Comparison of ENCODE assay signal across 13 cellular contexts in genomic region chr17:27888945-27889344, GRCh38. TPM values are rescaled to one million over a fixed set of nuclear protein-coding genes. Genes with fewer than 3 reads are reported as not detected.
DNase-seq lines count a peak whose midpoint lies in the region; ATAC-seq, FAIRE-seq and TF ChIP-seq lines count a peak whose summit lies in the region.
"Had no signal": no experiment of that assay in that cellular context is flagged by ENCODE, and none has a peak within 500 bp of the region (broad histone marks: within the 10 kb centered on the region; RNA-seq: fewer than 3 reads in every experiment).

No MANE protein-coding gene starts in this region.

- H3K27me3 ChIP-seq in HepG2 (ENCODE audit: control insufficient read depth in 1 of 2, insufficient read depth in 2 of 2, low read length in 2 of 2): no peaks in the 10 kb centered on the region
- no peaks in the 10 kb centered on the region for H3K27me3 ChIP-seq in right lobe of liver
- H3K27me3 ChIP-seq in H1 (replicated peaks in 1 of 4; ENCODE audit: control insufficient read depth in 3 of 4, extremely low read depth in 1 of 4, insufficient read depth in 3 of 4, low read length in 3 of 4): peaks cover 0 to 6% (median 0%) of the 10 kb centered on the region in 4 experiments; a peak in 2 of 7 replicates
- H3K27me3 ChIP-seq in osteoblast (ENCODE audit: insufficient read depth, low read length): peaks cover 1% of the 10 kb centered on the region
- H3K27me3 ChIP-seq: gastroesophageal sphincter, testis had no signal

- TF ChIP-seq RAD21 in HepG2 (CRISPR knock-in tag; IDR thresholded peaks at IDR 0.05) (no peak), H1 (IDR thresholded peaks at IDR 0.05 in 1 of 2, conservative IDR thresholded peaks at IDR 0.05 in 1 of 2; ENCODE audit: low read depth in 2 of 2, low read length in 2 of 2) (no peak)

- H3K4me2 ChIP-seq in HepG2 (ENCODE audit: low read depth, low read length) (no peak overlapping the region), H1 (ENCODE audit: insufficient read depth in 1 of 2, low read depth in 2 of 2, low read length in 2 of 2) (peak overlapping the region; percentile 30 to 33), osteoblast (ENCODE audit: insufficient read depth, low read length) (no peak overlapping the region)

- no peaks in the 10 kb centered on the region for H3K79me2 ChIP-seq in HepG2 (ENCODE audit: insufficient read depth, low read length)
- H3K79me2 ChIP-seq in H1 (ENCODE audit: control insufficient read depth in 1 of 2, insufficient read depth in 2 of 2, low read length in 2 of 2): no peaks in the 10 kb centered on the region
- H3K79me2 ChIP-seq in osteoblast (ENCODE audit: insufficient read depth, low read length): no peaks in the 10 kb centered on the region

- no peaks in the 10 kb centered on the region for H3K79me1 ChIP-seq in H1 (ENCODE audit: low read depth, low read length)

- no peak for TF ChIP-seq CTCF in HepG2 (CRISPR knock-in tag; IDR thresholded peaks at IDR 0.05)
- TF ChIP-seq CTCF in right lobe of liver (IDR thresholded peaks at IDR 0.05): no peak
- no peak for TF ChIP-seq CTCF in H1 (IDR thresholded peaks at IDR 0.05; ENCODE audit: control extremely low read depth in 1 of 3, insufficient read depth in 1 of 3, low read depth in 1 of 3, low read length in 3 of 3)
- TF ChIP-seq CTCF in osteoblast (IDR thresholded peaks at IDR 0.05; ENCODE audit: extremely low read depth, low read depth, low read length): no peak

- CTCF ChIA-PET in HepG2 (lab: Yijun Ruan, JAX; ENCODE audit: low intra/inter-chr PET ratio, low total read pairs): no interaction called here
- CTCF ChIA-PET in H1 (lab: Charles Lee; ENCODE audit: partially characterized antibody): interaction anchor here (0.6 to 16.1 kb wide), 6 partner anchors 9 to 290 kb away, joined by 4 to 299 read pairs (median 8); no protein-coding TSS in a partner anchor

- H3K9ac ChIP-seq in HepG2 (ENCODE audit: insufficient read depth, low read depth, low read length): no peak overlapping the region
- H3K9ac ChIP-seq in H1 (replicated peaks in 1 of 4; ENCODE audit: extremely low read depth in 1 of 4, low read depth in 3 of 4, low read length in 3 of 4): no peak overlapping the region

- H3K14ac ChIP-seq in H1 (ENCODE audit: insufficient read length): no peak overlapping the region

- H3K36me3 ChIP-seq in HepG2 (replicated peaks in 1 of 2; ENCODE audit: control insufficient read depth in 1 of 2, insufficient read depth in 2 of 2, low read length in 2 of 2): no peaks in the 10 kb centered on the region
- no peaks in the 10 kb centered on the region for H3K36me3 ChIP-seq in right lobe of liver
- H3K36me3 ChIP-seq in H1 (ENCODE audit: control insufficient read depth in 2 of 4, insufficient read depth in 4 of 4, low read length in 3 of 4): no peaks in the 10 kb centered on the region
- no peaks in the 10 kb centered on the region for H3K36me3 ChIP-seq in mesodermal cell (ENCODE audit: control insufficient read depth, insufficient read depth, low read length)
- no peaks in the 10 kb centered on the region for H3K36me3 ChIP-seq in osteoblast (ENCODE audit: insufficient read depth, low read length)
- H3K36me3 ChIP-seq: gastroesophageal sphincter had no signal

- no peak overlapping the region for H3K4ac ChIP-seq in H1 (replicated peaks; ENCODE audit: insufficient read length, low read depth, low read length)

- ATAC-seq in HepG2 (peak; percentile 34), right lobe of liver (no peak)
- ATAC-seq: gastroesophageal sphincter had no signal

- 13% methylated on average over 7 of the region's 7 CpGs for WGBS in HepG2 (ENCODE audit: low lambda C conversion rate)
- WGBS in right lobe of liver (ENCODE audit: insufficient coverage, low coverage, low lambda C conversion rate, missing lambda C conversion rate): 63% methylated on average over 5 of the region's 7 CpGs
- 10% methylated on average over 4 of the region's 7 CpGs; no CpG with 5 or more reads in 1 of the 2 experiments for WGBS in H1 (ENCODE audit: extremely low coverage in 1 of 2, insufficient coverage in 1 of 2, insufficient read length in 1 of 2, insufficient replicate concordance in 2 of 2, low coverage in 1 of 2, low lambda C conversion rate in 2 of 2, missing lambda C conversion rate in 1 of 2), 2 experiments
- 10 to 17% methylated on average over 4 to 6 of the region's 7 CpGs for WGBS in mesodermal cell (ENCODE audit: insufficient coverage in 2 of 2), 2 experiments

- H2BK20ac ChIP-seq in H1 (ENCODE audit: low read length): no peak overlapping the region

- POLR2A ChIA-PET in HepG2 (lab: Yijun Ruan, JAX) (no interaction called here), H1 (lab: Charles Lee; ENCODE audit: partially characterized antibody) (interaction anchor here (0.5 to 1.3 kb wide), 4 partner anchors 9 to 473 kb away, joined by 3 to 4 read pairs (median 4); no protein-coding TSS in a partner anchor)

- no peak overlapping the region for H3K27ac ChIP-seq in HepG2 (ENCODE audit: extremely low read length, insufficient read depth, low read length)
- no peak overlapping the region for H3K27ac ChIP-seq in right lobe of liver
- peak overlapping the region; percentile 3; the same call in 1 of the 2 replicates for H3K27ac ChIP-seq in H1 (ENCODE audit: low read depth, low read length)
- peak overlapping the region; percentile 43 for H3K27ac ChIP-seq in mesodermal cell (ENCODE audit: low read depth, low read length, severe bottlenecking)
- no peak overlapping the region for H3K27ac ChIP-seq in osteoblast (ENCODE audit: low read depth, low read length)
- H3K27ac ChIP-seq: gastroesophageal sphincter, testis had no signal

- H4K91ac ChIP-seq in H1 (replicated peaks; ENCODE audit: insufficient read length, low read length): no peak overlapping the region

- no peak for TF ChIP-seq EP300 in HepG2 (IDR thresholded peaks at IDR 0.05; ENCODE audit: low read depth in 2 of 2, low read length in 2 of 2)
- no peak for TF ChIP-seq EP300 in HepG2 (CRISPR knock-in tag; IDR thresholded peaks at IDR 0.05; ENCODE audit: borderline replicate concordance)
- TF ChIP-seq EP300 in H1 (IDR thresholded peaks at IDR 0.05; ENCODE audit: borderline replicate concordance in 1 of 2, low read depth in 2 of 2, low read length in 2 of 2): peak in 1 of 2 experiments; percentile 75; a peak in 1 of 3 replicates

- H4K20me1 ChIP-seq in HepG2 (ENCODE audit: insufficient read depth, low read length) (no peaks in the 10 kb centered on the region), H1 (replicated peaks in 1 of 2; ENCODE audit: control insufficient read depth in 1 of 2, insufficient read depth in 2 of 2, low read length in 2 of 2) (no peaks in the 10 kb centered on the region), osteoblast (ENCODE audit: insufficient read depth, low read length) (peaks cover 5% of the 10 kb centered on the region)

- peak overlapping the region; percentile 62; the same call in 1 of the 2 replicates for H2BK5ac ChIP-seq in H1 (ENCODE audit: low read depth, low read length)

- H3K4me1 ChIP-seq in HepG2 (ENCODE audit: insufficient read depth, low read length) (peaks cover 23% of the 10 kb centered on the region), right lobe of liver (peaks cover 0 to 4% (median 1%) of the 10 kb centered on the region in 4 donors), H1 (replicated peaks in 1 of 4; ENCODE audit: control insufficient read depth in 3 of 4, insufficient read depth in 4 of 4, low read length in 3 of 4) (peaks cover 6 to 37% (median 16%) of the 10 kb centered on the region in 4 experiments; a peak in 6 of 7 replicates), mesodermal cell (ENCODE audit: control insufficient read depth, insufficient read depth, low read length, poor library complexity, severe bottlenecking) (peaks cover 14% of the 10 kb centered on the region), osteoblast (ENCODE audit: insufficient read depth, low read length) (peaks cover 10% of the 10 kb centered on the region)
- H3K4me1 ChIP-seq: testis had no signal

- no TSS peak for BruUV-seq in HepG2 (replicated peaks; lab: Mats Ljungman, UMichigan)

- H3K4me3 ChIP-seq in HepG2 (replicated peaks in 1 of 3; ENCODE audit: insufficient read depth in 1 of 3, low read depth in 2 of 3, low read length in 3 of 3): no peak overlapping the region
- H3K4me3 ChIP-seq in right lobe of liver: no peak overlapping the region
- H3K4me3 ChIP-seq in H1 (ENCODE audit: extremely low read depth in 1 of 4, insufficient read depth in 2 of 4, low read depth in 3 of 4, low read length in 4 of 4): no peak overlapping the region; a peak in 1 of 8 replicates
- H3K4me3 ChIP-seq in mesodermal cell (ENCODE audit: extremely low read depth, insufficient read depth, low read length, poor library complexity, severe bottlenecking): no peak overlapping the region
- no peak overlapping the region for H3K4me3 ChIP-seq in osteoblast (ENCODE audit: insufficient read depth, low read length)
- H3K4me3 ChIP-seq: gastroesophageal sphincter, testis had no signal

- H4K5ac ChIP-seq in H1 (ENCODE audit: insufficient read length, low read depth, low read length): peak overlapping the region; percentile 39

- no peak overlapping the region for H2AFZ ChIP-seq in HepG2 (ENCODE audit: low read length)
- 0 out of 2 replicates have a peak overlapping the region, but pooled peaks have one; percentile 19 for H2AFZ ChIP-seq in H1 (ENCODE audit: low read length)
- no peak overlapping the region for H2AFZ ChIP-seq in osteoblast (ENCODE audit: low read length)

- intact Hi-C loops in HepG2 (cut with micrococcal nuclease; ENCODE audit: unreplicated experiment) (no loop called here), right lobe of liver (cut with DNase I) (no loop called here)

- H2BK12ac ChIP-seq in H1 (ENCODE audit: low read depth, low read length): peak overlapping the region; percentile 83; the same call in 1 of the 2 replicates

- peaks cover 3% of the 10 kb centered on the region; the same call in 1 of the 2 replicates for H3K23me2 ChIP-seq in H1 (ENCODE audit: low read depth, low read length)

- H4K8ac ChIP-seq in H1 (ENCODE audit: extremely low read depth, insufficient read depth, low read length): no peak overlapping the region

- H3K9me3 ChIP-seq in HepG2 (ENCODE audit: low read length) (no peaks in the 10 kb centered on the region), right lobe of liver (no peaks in the 10 kb centered on the region), H1 (ENCODE audit: insufficient read depth in 2 of 2, low read depth in 1 of 2, low read length in 1 of 2) (no peaks in the 10 kb centered on the region), mesodermal cell (ENCODE audit: control insufficient read depth, low read length) (no peaks in the 10 kb centered on the region), osteoblast (ENCODE audit: low read depth, low read length) (no peaks in the 10 kb centered on the region)
- H3K9me3 ChIP-seq: gastroesophageal sphincter, testis had no signal

- no peak overlapping the region for H3K23ac ChIP-seq in H1 (ENCODE audit: insufficient read length)

- H3K18ac ChIP-seq in H1 (ENCODE audit: extremely low read depth, low read length): peak overlapping the region; percentile 66; the same call in 1 of the 2 replicates

- H2BK120ac ChIP-seq in H1 (replicated peaks; ENCODE audit: low read depth, low read length): no peak overlapping the region

- H2BK15ac ChIP-seq in H1 (ENCODE audit: low read length): no peak overlapping the region

- TF ChIP-seq POLR2A in HepG2 (IDR thresholded peaks at IDR 0.05; ENCODE audit: insufficient read depth in 1 of 2, low read depth in 2 of 2, low read length in 2 of 2) (no peak), right lobe of liver (IDR thresholded peaks at IDR 0.05) (no peak), H1 (IDR thresholded peaks at IDR 0.05; ENCODE audit: control extremely low read depth in 1 of 2, low read depth in 2 of 2, low read length in 2 of 2) (no peak)

- peak; percentile 69 for DNase-seq in HepG2 (ENCODE audit: low spot score)
- no peak for DNase-seq in right lobe of liver
- DNase-seq in H1 (ENCODE audit: low read depth in 1 of 2, low spot score in 2 of 2): peak; percentile 53 to 55
- DNase-seq in NCI-H526 treated with DMSO at 0.1 percent for 48 hours (lab: John Stamatoyannopoulos, UW): no peak
- no peak for DNase-seq in NCI-H2171 treated with DMSO at 0.1 percent for 48 hours (lab: John Stamatoyannopoulos, UW)
- DNase-seq in osteoblast (ENCODE audit: insufficient read length, low spot score, missing footprints): no peak
- no peak for DNase-seq in activated gamma-delta T cell (lab: John Stamatoyannopoulos, UW)
- DNase-seq: activated naive CD4-positive, alpha-beta T cell treated with anti-CD3 and anti-CD28 coated beads, Interleukin-2, amount 10 ng/mL, durations not matched to agents 7 days and 5 days; MM.1S; testis had no signal

- FAIRE-seq in HepG2 (lab: Jason Lieb, UNC): peak; percentile 48
- peak; percentile 68 for FAIRE-seq in H1 (lab: Jason Lieb, UNC)
- FAIRE-seq: GM18507 had no signal

- no peak overlapping the region for H2AK5ac ChIP-seq in H1 (ENCODE audit: low read depth, low read length)

- in situ Hi-C loops in HepG2 (cut with HindIII; ENCODE audit: extremely low pct_ligation_motif_present, low pct_unique_long_range_greater_than_20kb): loop anchor here (10.0 to 25.0 kb wide), 2 partner anchors 234 to 402 kb away; no protein-coding TSS in a partner anchor

- no peak overlapping the region for H3K56ac ChIP-seq in H1 (replicated peaks; ENCODE audit: insufficient read length, low read depth, low read length)

RNA-seq across cellular contexts. Expression of gene LYRM9, which starts 4.2 kb away (rescaled TPM):
- 0.18 and 0.24 TPM in 2 replicates for total RNA-seq in HepG2 (2016; rRNA removed; fragmentation: Illumina TruSeq; extraction: Trizol)
- 0.10 and 0.18 TPM in 2 replicates for total RNA-seq in HepG2 (2016; cell fraction: cytosol; rRNA removed; fragmentation: Illumina TruSeq; extraction: Trizol; ENCODE audit: low read depth)
- 0.34 and 0.67 TPM in 2 replicates for total RNA-seq in HepG2 (2016; cell fraction: insoluble cytoplasmic fraction; rRNA removed; fragmentation: Illumina TruSeq; extraction: Trizol)
- 0.52 and 0.56 TPM in 2 replicates for total RNA-seq in HepG2 (2016; cell fraction: membrane; rRNA removed; fragmentation: Illumina TruSeq; extraction: Trizol)
- 0.12 TPM in 1 of 2 replicates, not detected in the other for total RNA-seq in HepG2 (2016; cell fraction: nucleus; rRNA removed; fragmentation: Illumina TruSeq; extraction: Trizol)
- polyA plus RNA-seq in HepG2 (2011; rRNA removed): 0.34 and 0.66 TPM in 2 replicates
- 0.28 and 0.30 TPM in 2 replicates for polyA plus RNA-seq in HepG2 (2011; cell fraction: cytosol; rRNA removed)
- 0.35 and 0.90 TPM in 2 replicates for polyA plus RNA-seq in HepG2 (2011; cell fraction: nucleus; rRNA removed)
- polyA plus RNA-seq in HepG2 (2012): 0.21 and 0.97 TPM in 2 replicates
- 0.49 and 0.63 TPM in 2 replicates for polyA plus RNA-seq in HepG2 (2016; cell fraction: cytosol; fragmentation: Illumina TruSeq; extraction: Trizol; ENCODE audit: low read depth)
- 0.24 and 0.33 TPM in 2 replicates for polyA plus RNA-seq in HepG2 (2016; cell fraction: insoluble cytoplasmic fraction; fragmentation: Illumina TruSeq; extraction: Trizol; ENCODE audit: low read depth)
- polyA plus RNA-seq in HepG2 (2016; cell fraction: membrane; fragmentation: Illumina TruSeq; extraction: Trizol; ENCODE audit: low read depth): 0.56 and 0.57 TPM in 2 replicates
- polyA plus RNA-seq in HepG2 (2016; cell fraction: nucleus; fragmentation: Illumina TruSeq; extraction: Trizol; ENCODE audit: insufficient read depth, low read depth): 0.60 and 0.86 TPM in 2 replicates
- 0.33 and 0.50 TPM in 2 replicates for polyA minus RNA-seq in HepG2 (2011; rRNA and poly(A)+ RNA removed; ENCODE audit: low replicate concordance)
- polyA minus RNA-seq in HepG2 (2011; cell fraction: cytosol; rRNA and poly(A)+ RNA removed): not detected in 2 replicates
- 0.50 and 1.0 TPM in 2 replicates for polyA minus RNA-seq in HepG2 (2011; cell fraction: nucleus; rRNA and poly(A)+ RNA removed)
- 1 to 10 TPM; 4.1 to 7.2 (median 5.5) TPM for total RNA-seq in right lobe of liver
- 2.1 and 4.3 TPM in 2 replicates for total RNA-seq in H1 (2021; fragmentation: NEBNext Ultra II Directional; extraction: Animal tissue kit (Norgen Biotek cat#: 25700))
- polyA plus RNA-seq in H1 (2011; rRNA removed): 5.2 and 9.9 TPM in 2 replicates
- polyA plus RNA-seq in H1 (2011; cell fraction: cytosol; rRNA removed): 8.5 TPM
- polyA plus RNA-seq in H1 (2011; cell fraction: nucleus; rRNA removed): 11.3 TPM
- 3.9 to 7.8 TPM (median 6.0 TPM) in 4 replicates for polyA plus RNA-seq in H1 (2012, experiment 1 of 2)
- polyA plus RNA-seq in H1 (2012, experiment 2 of 2): 8.1 TPM
- 5.0 TPM for polyA plus RNA-seq in H1 (2013, experiment 1 of 2)
- polyA plus RNA-seq in H1 (2013, experiment 2 of 2): 3.9 TPM
- 2.4 and 3.8 TPM in 2 replicates for polyA minus RNA-seq in H1 (2011; rRNA and poly(A)+ RNA removed)
- polyA minus RNA-seq in H1 (2011; cell fraction: cytosol; rRNA and poly(A)+ RNA removed): 2.0 TPM
- 3.0 TPM for polyA minus RNA-seq in H1 (2011; cell fraction: nucleus; rRNA and poly(A)+ RNA removed)
- 3.2 TPM for polyA plus RNA-seq in mesodermal cell (2013, experiment 1 of 2)
- 5.3 TPM for polyA plus RNA-seq in mesodermal cell (2013, experiment 2 of 2)
- total RNA-seq in osteoblast: 15.6 and 18.1 TPM in 2 replicates

Comparison
In these comparisons a context has a peak if more than half of its experiments do, and no peak if none do; other contexts are left out.
1. DNase-seq: peak in HepG2 (single experiment) and H1 (2 of 2); none in right lobe of liver (0 of 3), NCI-H526 treated with DMSO at 0.1 percent for 48 hours (single experiment), NCI-H2171 treated with DMSO at 0.1 percent for 48 hours (single experiment), osteoblast (single experiment) and activated gamma-delta T cell (single experiment).
2. H3K27ac ChIP-seq: peak in H1 (single experiment) and mesodermal cell (single experiment); none in HepG2 (single experiment), right lobe of liver (0 of 3) and osteoblast (single experiment).
3. H3K4me2 ChIP-seq: peak in H1 (2 of 2); none in HepG2 (single experiment) and osteoblast (single experiment).
4. Of the 41 proteins assayed by ChIP-seq in both HepG2 and H1: peak only in HepG2: none; only in H1: ASH2L, CREB1, MAX, POLR2AphosphoS5, SIN3A, SP1 and 3 more; in both: none; in neither: 29; mixed calls (peak in some experiments, not most) for 3.